In the genomic region with DNA sequence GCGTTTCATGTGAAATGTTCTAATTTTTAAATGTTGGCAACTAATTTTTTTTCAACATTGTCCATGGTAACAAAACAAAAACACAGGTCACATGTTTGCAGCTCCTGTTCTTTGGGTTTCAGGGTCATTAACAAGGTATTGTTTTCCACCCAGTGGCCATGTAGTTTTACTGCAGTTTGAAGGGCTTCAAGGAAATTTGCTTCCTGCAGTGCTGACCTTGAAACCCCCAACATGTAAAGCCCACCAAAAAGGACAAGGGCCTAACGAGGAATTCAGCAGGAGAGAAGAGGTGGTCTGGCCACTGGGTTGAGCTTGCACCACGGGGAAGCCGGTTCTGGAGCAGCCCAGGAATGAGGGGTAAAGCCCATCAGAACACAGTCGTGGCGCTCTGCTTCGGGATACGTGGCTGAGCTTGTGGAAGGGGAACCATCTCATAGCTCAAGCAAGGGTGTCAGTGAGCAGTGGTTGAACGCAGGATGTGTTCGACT, we compare ENCODE assay signal across 8 cellular contexts. TPM values are rescaled to one million over a fixed set of nuclear protein-coding genes. Genes with fewer than 3 reads are reported as not detected.
A peak's percentile ranks its signal among the peaks of the same experiment; 100 is the strongest.
DNase-seq lines count a peak whose midpoint lies in the region; FAIRE-seq and TF ChIP-seq lines count a peak whose summit lies in the region.

No MANE protein-coding gene starts in this region.

- no peak overlapping the region for H3K4me3 ChIP-seq in DOHH2 (ENCODE audit: low read length)
- H3K4me3 ChIP-seq in small intestine (ENCODE audit: low read depth in 1 of 2, low read length in 2 of 2): no peak overlapping the region

- peaks cover 3% of the 10 kb centered on the region; the same call in 1 of the 2 replicates for H3K27me3 ChIP-seq in DOHH2 (ENCODE audit: control insufficient read depth, low read length)
- H3K27me3 ChIP-seq in small intestine (ENCODE audit: control insufficient read depth in 2 of 2, insufficient read depth in 2 of 2, low read length in 2 of 2): no peaks in the 10 kb centered on the region

- no peaks in the 10 kb centered on the region for H4K20me1 ChIP-seq in DOHH2 (ENCODE audit: control insufficient read depth, insufficient read depth, low read depth, low read length)

- no peaks in the 10 kb centered on the region for H3K9me3 ChIP-seq in DOHH2 (ENCODE audit: control insufficient read depth, insufficient read depth, low read length)
- no peaks in the 10 kb centered on the region for H3K9me3 ChIP-seq in small intestine (ENCODE audit: control insufficient read depth, low read depth)

- H3K9me2 ChIP-seq in DOHH2 (replicated peaks; ENCODE audit: control insufficient read depth, low read length): no peaks in the 10 kb centered on the region

- H3K4me2 ChIP-seq in DOHH2 (ENCODE audit: low read length): no peak overlapping the region

- DNase-seq in HEK293T (ENCODE audit: extremely low spot score): peak; percentile 43
- peak; percentile 30 for DNase-seq in RPMI7951 (ENCODE audit: low read depth)
- DNase-seq in fibroblast of the conjunctiva (ENCODE audit: low read depth): peak; percentile 34
- peak; percentile 40 for DNase-seq in small intestine
- DNase-seq in NCI-H2107 treated with DMSO at 0.1 percent for 48 hours (lab: John Stamatoyannopoulos, UW; ENCODE audit: unreplicated experiment): no peak
- DNase-seq in NCI-H345 (lab: John Stamatoyannopoulos, UW): no peak
- DNase-seq in activated CD4-positive, CD25-positive, alpha-beta regulatory T cell treated with anti-CD3 and anti-CD28 coated beads, Interleukin-2, amount 50 U/mL, for 72 hours: no peak

- FAIRE-seq in small intestine (lab: Jason Lieb, UNC): no peak

- peak; percentile 43 for TF ChIP-seq CTCF in DOHH2 (IDR thresholded peaks at IDR 0.05; ENCODE audit: low read depth, low read length, poor library complexity, severe bottlenecking)

- no peaks in the 10 kb centered on the region for H3K4me1 ChIP-seq in DOHH2 (ENCODE audit: control insufficient read depth, low read length)
- no peaks in the 10 kb centered on the region for H3K4me1 ChIP-seq in small intestine (ENCODE audit: control insufficient read depth in 2 of 2, insufficient read depth in 1 of 2, low read depth in 1 of 2, low read length in 1 of 2)

- no peak overlapping the region for H3K27ac ChIP-seq in DOHH2 (ENCODE audit: low read depth, low read length)
- H3K27ac ChIP-seq in small intestine (ENCODE audit: low read depth in 1 of 2, low read length in 1 of 2): no peak overlapping the region

- no peaks in the 10 kb centered on the region for H3F3A ChIP-seq in DOHH2 (ENCODE audit: control insufficient read depth, insufficient read depth)

- H3K36me3 ChIP-seq in DOHH2 (ENCODE audit: control insufficient read depth, low read length) (no peaks in the 10 kb centered on the region), small intestine (ENCODE audit: control insufficient read depth in 2 of 2, insufficient read depth in 2 of 2, low read length in 2 of 2) (no peaks in the 10 kb centered on the region)

- CTCF ChIA-PET in HEK293T (lab: Yijun Ruan, JAX): interaction anchor here (0.6 to 1.1 kb wide), 3 partner anchors 19 to 186 kb away, joined by 3 read pairs; no protein-coding TSS in a partner anchor

- 68 to 77% (median 73%) methylated on average over 10 of the region's 10 CpGs for WGBS in small intestine, 3 donors

- POLR2A ChIA-PET in HEK293T (lab: Yijun Ruan, JAX): no interaction called here

- no peaks in the 10 kb centered on the region for H3K79me2 ChIP-seq in DOHH2 (ENCODE audit: control insufficient read depth, low read length)

TF ChIP-seq in HEK293T, 16 proteins besides CTCF, POLR2A, EP300 and RAD21:
- TF ChIP-seq ZNF384 (IDR thresholded peaks at IDR 0.05) (0 out of 2 replicates have a peak, but pooled peaks have one; percentile 32), L3MBTL2 (conservative IDR thresholded peaks at IDR 0.05) (no peak), TARDBP (IDR thresholded peaks at IDR 0.05) (no peak), BHLHE40 (IDR thresholded peaks at IDR 0.05; ENCODE audit: borderline replicate concordance) (no peak)

RNA-seq across cellular contexts. Expression of a gene that starts 13.9 kb away (rescaled TPM):
- total RNA-seq in RPMI7951 (2014; rRNA removed; shearing (Covaris generic)): not detected in 2 replicates
- polyA plus RNA-seq in small intestine: under 1 TPM; 0.22 to 0.57 (median 0.27) TPM

Comparison
In these comparisons a context has a peak if more than half of its experiments do, and no peak if none do; other contexts are left out.
1. DNase-seq: peak in HEK293T (single experiment), RPMI7951 (single experiment), fibroblast of the conjunctiva (single experiment) and small intestine (single experiment); none in NCI-H2107 treated with DMSO at 0.1 percent for 48 hours (single experiment), NCI-H345 (single experiment) and activated CD4-positive, CD25-positive, alpha-beta regulatory T cell treated with anti-CD3 and anti-CD28 coated beads, Interleukin-2, amount 50 U/mL, for 72 hours (single experiment).